ENCODE assay signal across 14 cellular contexts in the genomic region with DNA sequence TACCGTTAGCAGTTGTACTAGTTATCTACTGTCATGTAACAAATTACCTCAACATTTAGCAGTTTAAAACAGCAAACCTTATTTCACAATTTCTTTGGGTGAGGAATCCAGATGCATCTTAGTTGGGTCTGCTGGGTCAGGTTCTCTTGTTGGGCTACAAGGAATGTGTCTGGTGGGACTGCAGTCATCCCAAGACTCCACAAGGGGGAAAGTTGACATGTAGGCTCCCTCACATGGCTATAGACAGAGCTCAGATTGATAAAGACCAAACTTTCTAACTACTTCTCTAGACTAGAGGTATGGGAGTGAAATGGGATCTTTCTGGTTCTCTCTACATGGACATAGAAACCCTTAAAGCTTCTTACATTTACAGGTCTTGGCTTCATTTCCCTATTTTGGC.
DNase-seq lines count a peak whose midpoint lies in the region; ATAC-seq and TF ChIP-seq lines count a peak whose summit lies in the region.
"Had no signal": no experiment of that assay in that cellular context is flagged by ENCODE, and none has a peak within 500 bp of the region (broad histone marks: within the 10 kb centered on the region; RNA-seq: fewer than 3 reads in every experiment).

No MANE protein-coding gene starts in this region.

- TF ChIP-seq CTCF in WTC11 (IDR thresholded peaks at IDR 0.05): no peak

- H3K9me3 Mint-ChIP-seq in WTC11: peaks cover 18% of the 10 kb centered on the region
- no peaks in the 10 kb centered on the region for H3K9me3 Mint-ChIP-seq in activated CD4-positive, alpha-beta memory T cell treated with anti-CD3 and anti-CD28 coated beads for 36 hours

- ATAC-seq in WTC11: peak; percentile 92

- no peak overlapping the region for H3K27ac Mint-ChIP-seq in WTC11
- H3K27ac Mint-ChIP-seq in activated CD4-positive, alpha-beta memory T cell treated with anti-CD3 and anti-CD28 coated beads for 36 hours: no peak overlapping the region
- H3K27ac Mint-ChIP-seq: HFFc6, IgD-negative memory B cell had no signal

- no peaks in the 10 kb centered on the region for H3K4me1 Mint-ChIP-seq in WTC11
- no peaks in the 10 kb centered on the region for H3K4me1 Mint-ChIP-seq in activated CD4-positive, alpha-beta memory T cell treated with anti-CD3 and anti-CD28 coated beads for 36 hours (ENCODE audit: low read depth)
- H3K4me1 Mint-ChIP-seq: IgD-negative memory B cell had no signal

- peak; percentile 45 for DNase-seq in DMS 273 (lab: John Stamatoyannopoulos, UW; ENCODE audit: unreplicated experiment)
- DNase-seq in DMS 273 treated with DMSO at 0.1 percent for 48 hours (lab: John Stamatoyannopoulos, UW): no peak
- peak; percentile 3 for DNase-seq in HT1080 (ENCODE audit: low read depth)
- no peak for DNase-seq in WTC11 (ENCODE audit: low spot score)
- peak; percentile 26 for DNase-seq in iPS-NIHi7 (ENCODE audit: extremely low spot score)
- DNase-seq in GM19240 (ENCODE audit: insufficient read length, low spot score): no peak
- DNase-seq in activated CD4-positive, alpha-beta memory T cell treated with anti-CD3 and anti-CD28 coated beads for 36 hours: no peak
- no peak for DNase-seq in HuH-7 (ENCODE audit: low spot score)
- DNase-seq: DMS153, EL, HFFc6, NCI-H1436 treated with DMSO at 0.1 percent for 48 hours, NCI-H2081 treated with DMSO at 0.1 percent for 48 hours had no signal

- POLR2A ChIA-PET in WTC11 (lab: Charles Lee): no interaction called here
- POLR2A ChIA-PET in activated CD4-positive, alpha-beta memory T cell treated with anti-CD3 and anti-CD28 coated beads for 36 hours (lab: Charles Lee): no interaction called here

- no peaks in the 10 kb centered on the region for H3K27me3 Mint-ChIP-seq in WTC11 (ENCODE audit: low read depth)
- H3K27me3 Mint-ChIP-seq in activated CD4-positive, alpha-beta memory T cell treated with anti-CD3 and anti-CD28 coated beads for 36 hours: peaks cover 8% of the 10 kb centered on the region

- CTCF ChIA-PET in WTC11 (lab: Charles Lee): interaction anchor here (0.8 to 2.8 kb wide), 8 partner anchors 9 to 491 kb away, joined by 3 to 7 read pairs (median 4); no protein-coding TSS in a partner anchor
- CTCF ChIA-PET in activated CD4-positive, alpha-beta memory T cell treated with anti-CD3 and anti-CD28 coated beads for 36 hours (lab: Charles Lee): no interaction called here

- intact Hi-C loops in activated CD4-positive, alpha-beta memory T cell treated with anti-CD3 and anti-CD28 coated beads for 36 hours (cut with micrococcal nuclease): no loop called here

- H3K4me3 Mint-ChIP-seq in WTC11: no peak overlapping the region
- no peak overlapping the region for H3K4me3 Mint-ChIP-seq in activated CD4-positive, alpha-beta memory T cell treated with anti-CD3 and anti-CD28 coated beads for 36 hours
- H3K4me3 Mint-ChIP-seq: HFFc6, IgD-negative memory B cell had no signal

- no peaks in the 10 kb centered on the region for H3K36me3 Mint-ChIP-seq in WTC11
- H3K36me3 Mint-ChIP-seq in activated CD4-positive, alpha-beta memory T cell treated with anti-CD3 and anti-CD28 coated beads for 36 hours: no peaks in the 10 kb centered on the region
- H3K36me3 Mint-ChIP-seq: IgD-negative memory B cell had no signal

TF ChIP-seq in WTC11, 78 proteins besides CTCF, POLR2A, EP300 and RAD21:
- no peak for TF ChIP-seq ZBTB21 (CRISPR knock-in tag; IDR thresholded peaks at IDR 0.05; ENCODE audit: borderline replicate concordance)
- no peak for TF ChIP-seq ZNF232 (CRISPR knock-in tag; IDR thresholded peaks at IDR 0.05)
- TF ChIP-seq PREB (CRISPR knock-in tag; IDR thresholded peaks at IDR 0.05; ENCODE audit: borderline replicate concordance): no peak
- no peak for TF ChIP-seq FOXJ3 (CRISPR knock-in tag; IDR thresholded peaks at IDR 0.05; ENCODE audit: borderline replicate concordance)
- TF ChIP-seq, protein P1, sequence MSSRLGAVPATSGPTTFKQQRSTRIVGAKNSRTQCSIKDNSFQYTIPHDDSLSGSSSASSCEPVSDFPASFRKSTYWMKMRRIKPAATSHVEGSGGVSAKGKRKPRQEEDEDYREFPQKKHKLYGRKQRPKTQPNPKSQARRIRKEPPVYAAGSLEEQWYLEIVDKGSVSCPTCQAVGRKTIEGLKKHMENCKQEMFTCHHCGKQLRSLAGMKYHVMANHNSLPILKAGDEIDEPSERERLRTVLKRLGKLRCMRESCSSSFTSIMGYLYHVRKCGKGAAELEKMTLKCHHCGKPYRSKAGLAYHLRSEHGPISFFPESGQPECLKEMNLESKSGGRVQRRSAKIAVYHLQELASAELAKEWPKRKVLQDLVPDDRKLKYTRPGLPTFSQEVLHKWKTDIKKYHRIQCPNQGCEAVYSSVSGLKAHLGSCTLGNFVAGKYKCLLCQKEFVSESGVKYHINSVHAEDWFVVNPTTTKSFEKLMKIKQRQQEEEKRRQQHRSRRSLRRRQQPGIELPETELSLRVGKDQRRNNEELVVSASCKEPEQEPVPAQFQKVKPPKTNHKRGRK (CRISPR knock-in tag; IDR thresholded peaks at IDR 0.05; ENCODE audit: borderline replicate concordance): no peak
- no peak for TF ChIP-seq ZNF396 (CRISPR knock-in tag; IDR thresholded peaks at IDR 0.05; ENCODE audit: borderline replicate concordance)
- TF ChIP-seq MLX (CRISPR knock-in tag; IDR thresholded peaks at IDR 0.05): no peak
- TF ChIP-seq CBFB (CRISPR knock-in tag; IDR thresholded peaks at IDR 0.05; ENCODE audit: low read depth): no peak
- no peak for TF ChIP-seq STAT6 (CRISPR knock-in tag; conservative IDR thresholded peaks at IDR 0.05; ENCODE audit: low read depth)
TF ChIP-seq in WTC11: peak in this region for 0.

Comparison
In these comparisons a context has a peak if more than half of its experiments do, and no peak if none do; other contexts are left out.
1. DNase-seq: peak in DMS 273 (single experiment), HT1080 (single experiment) and iPS-NIHi7 (single experiment); none in DMS 273 treated with DMSO at 0.1 percent for 48 hours (single experiment), WTC11 (single experiment), GM19240 (single experiment), activated CD4-positive, alpha-beta memory T cell treated with anti-CD3 and anti-CD28 coated beads for 36 hours (single experiment) and HuH-7 (single experiment).